8 cellular contexts compared by ENCODE assay signal in the genomic region with DNA sequence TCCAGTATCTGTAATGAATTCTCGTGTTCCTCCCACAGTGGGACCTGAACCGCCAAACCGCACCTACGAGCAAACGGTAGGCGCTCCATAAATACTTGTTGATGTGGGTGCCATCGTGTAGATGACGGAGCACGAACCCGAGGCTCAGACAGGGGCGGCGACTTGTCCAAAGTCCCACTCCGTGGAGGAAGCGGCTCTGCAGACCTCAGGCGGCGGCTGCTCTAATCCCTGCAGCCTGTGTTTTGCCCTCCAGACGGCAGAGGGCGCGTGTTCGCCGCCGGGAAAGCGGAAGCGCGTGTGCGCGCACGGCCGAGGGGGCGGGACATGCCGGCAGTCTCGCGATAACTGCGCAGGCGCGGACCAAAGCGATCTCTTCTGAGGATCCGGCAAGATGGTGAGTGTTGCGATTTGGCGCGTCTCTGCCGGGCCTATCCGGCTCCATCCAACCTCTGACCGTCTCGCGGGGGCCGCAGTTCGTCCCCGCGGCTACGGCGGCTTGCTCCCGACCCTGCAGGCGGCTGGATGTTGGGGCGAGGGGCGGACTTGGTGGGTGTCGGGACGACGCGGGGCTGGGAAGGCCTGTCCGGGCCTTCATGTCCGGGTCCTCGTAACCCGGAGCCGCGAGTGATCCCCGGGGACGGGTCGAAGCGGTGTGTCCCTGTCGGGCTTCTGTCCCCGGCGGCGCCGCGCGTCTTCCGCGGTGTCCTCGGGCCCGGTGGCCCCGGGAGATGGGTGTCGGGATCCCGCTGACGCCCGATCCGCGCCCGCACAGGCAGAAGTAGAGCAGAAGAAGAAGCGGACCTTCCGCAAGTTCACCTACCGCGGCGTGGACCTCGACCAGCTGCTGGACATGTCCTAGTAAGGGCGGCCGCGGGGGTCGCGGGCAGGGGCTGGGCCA. TPM values are rescaled to one million over a fixed set of nuclear protein-coding genes. Genes with fewer than 3 reads are reported as not detected.
DNase-seq lines count a peak whose midpoint lies in the region; ATAC-seq and TF ChIP-seq lines count a peak whose summit lies in the region.

A gene (plus strand): TSS at position 362 of the 898 bp plus-strand sequence. CDS start 30 bp downstream, at position 392.

- H3K27ac Mint-ChIP-seq in natural killer cell, result peak within 1 kb of the TSS; percentile 91 to 100

- H3K27me3 Mint-ChIP-seq in natural killer cell (ENCODE audit: low read depth in 2 of 2), result no peaks in the 10 kb centered on the region

- WGBS in GM23248 (ENCODE audit: low coverage in 1 of 2, low lambda C conversion rate in 2 of 2, missing lambda C conversion rate in 2 of 2), 2 experiments, result 1% methylated on average over 92 to 99 of the region's 100 CpGs

- H3K79me2 ChIP-seq in GM23248 (ENCODE audit: insufficient read depth) (peaks cover 46% of the 10 kb centered on the region), fibroblast of lung (ENCODE audit: control insufficient read depth, insufficient read depth, low read length) (peaks cover 33% of the 10 kb centered on the region)

- in situ Hi-C loops in GM23248 (cut with MboI), result no loop called here

- H3K4me1 Mint-ChIP-seq in natural killer cell, result peaks cover 11 to 25% of the 10 kb centered on the region in 2 donors

- H3K4me1 ChIP-seq in GM23248 (ENCODE audit: insufficient read depth), result 0 out of 2 replicates have a peak, but pooled peaks cover 5% of the 10 kb centered on the region
- peaks cover 2% of the 10 kb centered on the region for H3K4me1 ChIP-seq in fibroblast of lung (ENCODE audit: control insufficient read depth, extremely low read depth, insufficient read depth, low read length)

- peak within 1 kb of the TSS; percentile 90 for H3K27ac ChIP-seq in GM23248
- H3K27ac ChIP-seq in RWPE1, result peak within 1 kb of the TSS; percentile 82
- peak within 1 kb of the TSS; percentile 96 for H3K27ac ChIP-seq in fibroblast of lung (ENCODE audit: insufficient read depth, low read length)

- DNase-seq in Daoy (ENCODE audit: low read depth), result peak; percentile 97
- peak; percentile 97 for DNase-seq in GM23248
- DNase-seq in LNCaP clone FGC (ENCODE audit: low read depth), result peak; percentile 79
- peak; percentile 89 for DNase-seq in RWPE1 (ENCODE audit: low spot score)
- DNase-seq in activated T-helper 1 cell treated with anti-CD3 and anti-CD28 coated beads, Interleukin-2, amount 50 U/mL, for 16 hours (ENCODE audit: low read depth in 1 of 2, low spot score in 1 of 2), result peak; percentile 92 to 95
- DNase-seq in fibroblast of lung (ENCODE audit: low read depth in 2 of 2), result peak; percentile 91 to 96
- peak; percentile 96 for DNase-seq in natural killer cell
- peak; percentile 89 to 97 (median 93) for DNase-seq in stimulated activated naive CD4-positive, alpha-beta T cell (lab: John Stamatoyannopoulos, UW)

- peak; percentile 88 to 97 (median 93) for ATAC-seq in natural killer cell

- H3K36me3 Mint-ChIP-seq in natural killer cell, result no peaks in the 10 kb centered on the region

- intact Hi-C loops in natural killer cell (cut with micrococcal nuclease), result loop anchor here (1.0 kb wide), 1 partner anchor 31 kb away; a partner anchor contains a TSS

- no peaks in the 10 kb centered on the region for H3K9me2 ChIP-seq in GM23248 (ENCODE audit: insufficient read depth)

- no peaks in the 10 kb centered on the region for H3K9me3 ChIP-seq in GM23248 (ENCODE audit: low read depth)
- H3K9me3 ChIP-seq in fibroblast of lung (ENCODE audit: control insufficient read depth, insufficient read depth, low read depth, low read length), result no peaks in the 10 kb centered on the region

- H3K36me3 ChIP-seq in GM23248 (ENCODE audit: low read depth), result peaks cover 38% of the 10 kb centered on the region
- H3K36me3 ChIP-seq in fibroblast of lung (ENCODE audit: control insufficient read depth, insufficient read depth, low read length), result peaks cover 45% of the 10 kb centered on the region

- H4K20me1 ChIP-seq in GM23248 (ENCODE audit: insufficient read depth) (peaks cover 10% of the 10 kb centered on the region; the same call in 1 of the 2 replicates), fibroblast of lung (ENCODE audit: control insufficient read depth, extremely low read depth, insufficient read depth, low read length) (no peaks in the 10 kb centered on the region)

- H3K27me3 ChIP-seq in GM23248 (replicated peaks; ENCODE audit: insufficient read depth), result no peaks in the 10 kb centered on the region
- no peaks in the 10 kb centered on the region for H3K27me3 ChIP-seq in fibroblast of lung (ENCODE audit: control insufficient read depth, insufficient read depth, low read length)

- H3K4me2 ChIP-seq in GM23248 (ENCODE audit: unreplicated experiment), result peak within 1 kb of the TSS; percentile 86
- peak within 1 kb of the TSS; percentile 88 for H3K4me2 ChIP-seq in fibroblast of lung (ENCODE audit: extremely low read depth, insufficient read depth, low read length)

- CTCF ChIA-PET in RWPE1 (lab: Yijun Ruan, JAX), result interaction anchor here (0.6 to 0.8 kb wide), 4 partner anchors 17 to 114 kb away, joined by 3 to 6 read pairs (median 4); no protein-coding TSS in a partner anchor

- H3F3A ChIP-seq in GM23248 (ENCODE audit: insufficient read depth), result peaks cover 43% of the 10 kb centered on the region

- POLR2A ChIA-PET in RWPE1 (lab: Yijun Ruan, JAX; ENCODE audit: low non-redundant PET), result no interaction called here

- peak within 1 kb of the TSS; percentile 95 for H3K4me3 Mint-ChIP-seq in natural killer cell

- H3K9ac ChIP-seq in GM23248 (peak within 1 kb of the TSS; percentile 99), fibroblast of lung (ENCODE audit: insufficient read depth, low read length) (peak within 1 kb of the TSS; percentile 93)

- H2AFZ ChIP-seq in GM23248, result peak within 1 kb of the TSS; percentile 58
- peak within 1 kb of the TSS; percentile 53 for H2AFZ ChIP-seq in fibroblast of lung (ENCODE audit: low read length)

- H3K9me3 Mint-ChIP-seq in natural killer cell, result no peaks in the 10 kb centered on the region

- TF ChIP-seq CTCF in LNCaP clone FGC (IDR thresholded peaks at IDR 0.05; ENCODE audit: control insufficient read depth, extremely low read depth, insufficient read depth) (peak; percentile 99), RWPE1 (conservative IDR thresholded peaks at IDR 0.05; ENCODE audit: low read depth) (peak; percentile 96), fibroblast of lung (conservative IDR thresholded peaks at IDR 0.05 in 1 of 2, IDR thresholded peaks at IDR 0.05 in 1 of 2; ENCODE audit: low read depth in 1 of 2, low read length in 2 of 2) (peak; percentile 73 to 83), natural killer cell (IDR thresholded peaks at IDR 0.05) (peak; percentile 92)

- H3K4me3 ChIP-seq in GM23248 (peak within 1 kb of the TSS; percentile 97), LNCaP clone FGC (ENCODE audit: low read depth, low read length) (peak within 1 kb of the TSS; percentile 91), fibroblast of lung (replicated peaks in 1 of 4; ENCODE audit: control extremely low read depth in 1 of 4, insufficient read depth in 1 of 4, low read depth in 3 of 4, low read length in 4 of 4) (peak within 1 kb of the TSS; percentile 72 to 96 (median 90))

RNA-seq across cellular contexts. Expression of the gene that starts here (rescaled TPM):
- 2,933 and 3,531 TPM in 2 replicates for total RNA-seq in Daoy (2014; rRNA removed; shearing (Covaris generic))
- total RNA-seq in GM23248 (2014; rRNA removed; shearing (Covaris generic)), result 1,256 and 1,289 TPM in 2 replicates
- polyA plus RNA-seq in GM23248 (2016; fragmentation: Nextera tagmentation; extraction: Ambion mirVana) (921 and 947 TPM in 2 replicates), fibroblast of lung (878 and 1,038 TPM in 2 replicates)
- total RNA-seq in fibroblast of lung (369 and 494 TPM in 2 replicates), natural killer cell (100 to 1,000 TPM; 731 to 872 (median 837) TPM)
- polyA plus RNA-seq in fibroblast of lung (2012), result 1,751 and 2,175 TPM in 2 replicates
- 414 and 480 TPM in 2 replicates for polyA minus RNA-seq in fibroblast of lung (ENCODE audit: low replicate concordance)

Comparison
In these comparisons a context has a peak if more than half of its experiments do, and no peak if none do; other contexts are left out.
1. Peak in every context shown above with its lines: DNase-seq, ATAC-seq, H3K4me3 ChIP-seq and H3K27ac ChIP-seq.